18 cellular contexts compared by ENCODE assay signal in genomic region chr18:64110692-64111480, GRCh38. TPM values are rescaled to one million over a fixed set of nuclear protein-coding genes. Genes with fewer than 3 reads are reported as not detected.
DNase-seq lines count a peak whose midpoint lies in the region; ATAC-seq and TF ChIP-seq lines count a peak whose summit lies in the region.
"Had no signal": no experiment of that assay in that cellular context is flagged by ENCODE, and none has a peak within 500 bp of the region (broad histone marks: within the 10 kb centered on the region; RNA-seq: fewer than 3 reads in every experiment).

No MANE protein-coding gene starts in this region.

- peaks cover 9% of the 10 kb centered on the region; the same call in 1 of the 3 replicates for H3K36me3 Mint-ChIP-seq in GM23338 (ENCODE audit: low read depth)

- peaks cover 2% of the 10 kb centered on the region for H3K4me1 Mint-ChIP-seq in GM23338

- no peaks in the 10 kb centered on the region for H3K79me1 ChIP-seq in mesendoderm (ENCODE audit: low read length)

- H2AK5ac ChIP-seq in mesendoderm (ENCODE audit: low read length), result no peak overlapping the region

- H3K27ac Mint-ChIP-seq in GM23338, result no peak overlapping the region

- H3K9me2 ChIP-seq in GM23338 (ENCODE audit: insufficient read depth), result peaks cover 27% of the 10 kb centered on the region

- H3K4me3 ChIP-seq in GM23338, result no peak overlapping the region
- H3K4me3 ChIP-seq in mesendoderm (ENCODE audit: low read length), result no peak overlapping the region
- H3K4me3 ChIP-seq: ascending aorta; BLaER1 treated with 17β-estradiol and CSF1 and Interleukin-3, amounts not matched to agents 10 nM and 100 nM; HAP-1; skin epidermis; stomach had no signal

- no peak overlapping the region for H4K5ac ChIP-seq in mesendoderm (ENCODE audit: low read length)

- H3K56ac ChIP-seq in mesendoderm (ENCODE audit: low read length), result no peak overlapping the region

- no peak overlapping the region for H2BK15ac ChIP-seq in mesendoderm (replicated peaks; ENCODE audit: low read depth)

- no peaks in the 10 kb centered on the region for H3K27me3 Mint-ChIP-seq in GM23338 (ENCODE audit: insufficient read depth, low read depth, poor library complexity)

- no peak overlapping the region for H4K8ac ChIP-seq in mesendoderm (ENCODE audit: low read depth, low read length)

- ATAC-seq in GM23338 (no peak), HG02840 (IDR thresholded peaks at IDR 0.05; ENCODE audit: low FRiP score, unreplicated experiment) (no peak), SK-N-SH treated with all-trans-retinoic acid at 6 μM for 48 hours (no peak), GM19324 (IDR thresholded peaks at IDR 0.05; ENCODE audit: low FRiP score, unreplicated experiment) (no peak)

- H3K23ac ChIP-seq in mesendoderm (ENCODE audit: low read length), result no peak overlapping the region

- peaks cover 3% of the 10 kb centered on the region; the same call in 1 of the 3 replicates for H3K9me3 Mint-ChIP-seq in GM23338

- H3K27me3 ChIP-seq in GM23338 (ENCODE audit: insufficient read depth) (no peaks in the 10 kb centered on the region), mesendoderm (ENCODE audit: insufficient read depth, low read length, poor library complexity) (no peaks in the 10 kb centered on the region)
- H3K27me3 ChIP-seq: ascending aorta; BLaER1 treated with 17β-estradiol and CSF1 and Interleukin-3, amounts not matched to agents 10 nM and 100 nM; stomach had no signal

- WGBS in mesendoderm (ENCODE audit: extremely low coverage, insufficient coverage, low lambda C conversion rate), result no CpG with 5 or more reads among the region's 7 CpGs

- no peak overlapping the region for H3K4me2 ChIP-seq in GM23338
- no peak overlapping the region for H3K4me2 ChIP-seq in mesendoderm (ENCODE audit: low read length)

- no peaks in the 10 kb centered on the region for H3K36me3 ChIP-seq in GM23338 (ENCODE audit: insufficient read depth)
- H3K36me3 ChIP-seq in mesendoderm (ENCODE audit: control insufficient read depth, insufficient read depth, low read length), result no peaks in the 10 kb centered on the region
- H3K36me3 ChIP-seq: ascending aorta; BLaER1 treated with 17β-estradiol and CSF1 and Interleukin-3, amounts not matched to agents 10 nM and 100 nM; HAP-1; stomach had no signal

- H3K79me2 ChIP-seq in GM23338 (replicated peaks; ENCODE audit: insufficient read depth), result no peaks in the 10 kb centered on the region
- H3K79me2 ChIP-seq in mesendoderm (ENCODE audit: control insufficient read depth, insufficient read depth, low read length), result no peaks in the 10 kb centered on the region

- peaks cover 11% of the 10 kb centered on the region for H3K4me1 ChIP-seq in GM23338 (ENCODE audit: insufficient read depth)
- no peaks in the 10 kb centered on the region for H3K4me1 ChIP-seq in mesendoderm (ENCODE audit: control insufficient read depth, low read depth, low read length)
- H3K4me1 ChIP-seq: ascending aorta, stomach had no signal

- DNase-seq in GM23338 (ENCODE audit: low spot score) (no peak), NCI-H146 treated with DMSO at 0.1 percent for 48 hours (lab: John Stamatoyannopoulos, UW; ENCODE audit: unreplicated experiment) (peak; percentile 51), SKM-1 (lab: John Stamatoyannopoulos, UW; ENCODE audit: unreplicated experiment) (peak; percentile 67), mesendoderm (peak; percentile 75)
- no peak for DNase-seq in activated CD4-positive, alpha-beta T cell treated with anti-CD3 and anti-CD28 coated beads, Interleukin-2, amount 50 U/mL, for 4 hours
- DNase-seq: GF-D8, NCI-H526 treated with DMSO at 0.1 percent for 48 hours, SHP77 treated with DMSO at 0.1 percent for 48 hours, stomach had no signal

- H2BK5ac ChIP-seq in mesendoderm (ENCODE audit: low read length), result no peak overlapping the region

- H3K9ac ChIP-seq in mesendoderm (ENCODE audit: low read length), result no peak overlapping the region
- H3K9ac ChIP-seq: BLaER1 treated with 17β-estradiol and CSF1 and Interleukin-3, amounts not matched to agents 10 nM and 100 nM had no signal

- H2AFZ ChIP-seq in GM23338, result peak overlapping the region; percentile 54; the same call in 1 of the 2 replicates

- H4K20me1 ChIP-seq in GM23338 (replicated peaks; ENCODE audit: insufficient read depth), result no peaks in the 10 kb centered on the region
- H4K20me1 ChIP-seq: BLaER1 treated with 17β-estradiol and CSF1 and Interleukin-3, amounts not matched to agents 10 nM and 100 nM had no signal

- no peaks in the 10 kb centered on the region for H3F3A ChIP-seq in GM23338 (replicated peaks; ENCODE audit: low read depth)

- no peak overlapping the region for H2BK120ac ChIP-seq in mesendoderm (ENCODE audit: low read depth, low read length)

- H3K18ac ChIP-seq in mesendoderm (ENCODE audit: low read length), result no peak overlapping the region

- no peak for TF ChIP-seq CTCF in GM23338 (conservative IDR thresholded peaks at IDR 0.05; ENCODE audit: low read depth in 2 of 2)

- H3K4ac ChIP-seq in mesendoderm (ENCODE audit: low read depth, low read length), result no peak overlapping the region

- H3K4me3 Mint-ChIP-seq in GM23338, result no peak overlapping the region

- H3K27ac ChIP-seq in GM23338 (ENCODE audit: low read depth) (no peak overlapping the region), mesendoderm (ENCODE audit: low read depth, low read length) (no peak overlapping the region)
- H3K27ac ChIP-seq: ascending aorta, HL-60, skin epidermis, stomach had no signal

TF ChIP-seq in GM23338, 12 proteins besides CTCF, POLR2A, EP300 and RAD21 (continues in another document):
- no peak for TF ChIP-seq JUNB (IDR thresholded peaks at IDR 0.05; ENCODE audit: unreplicated experiment)
- TF ChIP-seq, protein P1, sequence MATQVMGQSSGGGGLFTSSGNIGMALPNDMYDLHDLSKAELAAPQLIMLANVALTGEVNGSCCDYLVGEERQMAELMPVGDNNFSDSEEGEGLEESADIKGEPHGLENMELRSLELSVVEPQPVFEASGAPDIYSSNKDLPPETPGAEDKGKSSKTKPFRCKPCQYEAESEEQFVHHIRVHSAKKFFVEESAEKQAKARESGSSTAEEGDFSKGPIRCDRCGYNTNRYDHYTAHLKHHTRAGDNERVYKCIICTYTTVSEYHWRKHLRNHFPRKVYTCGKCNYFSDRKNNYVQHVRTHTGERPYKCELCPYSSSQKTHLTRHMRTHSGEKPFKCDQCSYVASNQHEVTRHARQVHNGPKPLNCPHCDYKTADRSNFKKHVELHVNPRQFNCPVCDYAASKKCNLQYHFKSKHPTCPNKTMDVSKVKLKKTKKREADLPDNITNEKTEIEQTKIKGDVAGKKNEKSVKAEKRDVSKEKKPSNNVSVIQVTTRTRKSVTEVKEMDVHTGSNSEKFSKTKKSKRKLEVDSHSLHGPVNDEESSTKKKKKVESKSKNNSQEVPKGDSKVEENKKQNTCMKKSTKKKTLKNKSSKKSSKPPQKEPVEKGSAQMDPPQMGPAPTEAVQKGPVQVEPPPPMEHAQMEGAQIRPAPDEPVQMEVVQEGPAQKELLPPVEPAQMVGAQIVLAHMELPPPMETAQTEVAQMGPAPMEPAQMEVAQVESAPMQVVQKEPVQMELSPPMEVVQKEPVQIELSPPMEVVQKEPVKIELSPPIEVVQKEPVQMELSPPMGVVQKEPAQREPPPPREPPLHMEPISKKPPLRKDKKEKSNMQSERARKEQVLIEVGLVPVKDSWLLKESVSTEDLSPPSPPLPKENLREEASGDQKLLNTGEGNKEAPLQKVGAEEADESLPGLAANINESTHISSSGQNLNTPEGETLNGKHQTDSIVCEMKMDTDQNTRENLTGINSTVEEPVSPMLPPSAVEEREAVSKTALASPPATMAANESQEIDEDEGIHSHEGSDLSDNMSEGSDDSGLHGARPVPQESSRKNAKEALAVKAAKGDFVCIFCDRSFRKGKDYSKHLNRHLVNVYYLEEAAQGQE (IDR thresholded peaks at IDR 0.05; ENCODE audit: unreplicated experiment), result no peak
- no peak for TF ChIP-seq EZH2 (IDR thresholded peaks at IDR 0.05; ENCODE audit: low read depth, unreplicated experiment)

TF ChIP-seq in SK-N-SH treated with all-trans-retinoic acid at 6 μM for 48 hours, 23 proteins besides CTCF, POLR2A, EP300 and RAD21 (continues in another document):
- no peak for TF ChIP-seq BACH2 (CRISPR knock-in tag; IDR thresholded peaks at IDR 0.05; ENCODE audit: borderline replicate concordance)
- no peak for TF ChIP-seq PATZ1 (CRISPR knock-in tag; IDR thresholded peaks at IDR 0.05; ENCODE audit: borderline replicate concordance)
- no peak for TF ChIP-seq CSRNP3 (CRISPR knock-in tag; IDR thresholded peaks at IDR 0.05)
- no peak for TF ChIP-seq OSR1 (CRISPR knock-in tag; IDR thresholded peaks at IDR 0.05)

RNA-seq across cellular contexts. Expression of gene LINC00305, which starts 38.0 kb away (rescaled TPM):
- not detected in 2 replicates for total RNA-seq in GM23338 (2014; rRNA removed; shearing (Covaris generic))
- polyA plus RNA-seq in GM23338 (2016; fragmentation: Nextera tagmentation; extraction: Ambion mirVana), result not detected in 2 replicates
- polyA plus RNA-seq in mesendoderm (2013, experiment 1 of 2), result not detected
- not detected for polyA plus RNA-seq in mesendoderm (2013, experiment 2 of 2)
- total RNA-seq: ascending aorta, M059J, stomach had no signal
- polyA plus RNA-seq: stomach had no signal

Comparison
In these comparisons a context has a peak if more than half of its experiments do, and no peak if none do; other contexts are left out.
1. DNase-seq: peak in NCI-H146 treated with DMSO at 0.1 percent for 48 hours (single experiment), SKM-1 (single experiment) and mesendoderm (single experiment); none in GM23338 (single experiment) and activated CD4-positive, alpha-beta T cell treated with anti-CD3 and anti-CD28 coated beads, Interleukin-2, amount 50 U/mL, for 4 hours (0 of 2).